ENCODE assay signal across 30 cellular contexts in genomic region chr9:4756420-4756819, GRCh38. TPM values are rescaled to one million over a fixed set of nuclear protein-coding genes. Genes with fewer than 3 reads are reported as not detected.
DNase-seq lines count a peak whose midpoint lies in the region; ATAC-seq and TF ChIP-seq lines count a peak whose summit lies in the region.
"Had no signal": no experiment of that assay in that cellular context is flagged by ENCODE, and none has a peak within 500 bp of the region (broad histone marks: within the 10 kb centered on the region; RNA-seq: fewer than 3 reads in every experiment).

No MANE protein-coding gene starts in this region.

- H3K4me3 ChIP-seq in duodenal mucosa (ENCODE audit: low read depth in 1 of 2, low read length in 2 of 2) (no peak overlapping the region), epithelial cell of proximal tubule (ENCODE audit: low read depth, low read length) (no peak overlapping the region), left lung (no peak overlapping the region), A673 (ENCODE audit: low read depth, low read length, poor library complexity, severe bottlenecking) (no peak overlapping the region)
- H3K4me3 ChIP-seq: A549, GM12878, PC-9, SJCRH30 had no signal

- peak; percentile 66 for ATAC-seq in left lung
- ATAC-seq: A549, GM12878, HCT116, Right ventricle myocardium inferior had no signal

- H3K9me3 ChIP-seq in duodenal mucosa (ENCODE audit: control insufficient read depth in 1 of 2, low read length in 2 of 2): no peaks in the 10 kb centered on the region
- H3K9me3 ChIP-seq in left lung: no peaks in the 10 kb centered on the region
- H3K9me3 ChIP-seq in A673 (ENCODE audit: low read depth, low read length, poor library complexity, severe bottlenecking): no peaks in the 10 kb centered on the region
- H3K9me3 ChIP-seq: A549, SJCRH30 had no signal

- H3K36me3 Mint-ChIP-seq in CD14-positive monocyte: no peaks in the 10 kb centered on the region
- H3K36me3 Mint-ChIP-seq: CD8-positive, alpha-beta memory T cell had no signal

- POLR2A ChIA-PET in A673 (lab: Charles Lee; ENCODE audit: low non-redundant PET): no interaction called here

- H3K36me3 ChIP-seq in duodenal mucosa (ENCODE audit: control insufficient read depth in 1 of 2, insufficient read depth in 2 of 2, low read length in 2 of 2) (no peaks in the 10 kb centered on the region), left lung (no peaks in the 10 kb centered on the region), A673 (ENCODE audit: insufficient read depth, low read length, poor library complexity, severe bottlenecking) (no peaks in the 10 kb centered on the region)
- H3K36me3 ChIP-seq: SJCRH30 had no signal

- CTCF ChIA-PET in A673 (lab: Charles Lee): interaction anchor here (0.6 kb wide), 1 partner anchor 844 kb away, joined by 3 read pairs; no protein-coding TSS in a partner anchor

- BruUV-seq in A673 (replicated peaks; lab: Mats Ljungman, UMichigan): no TSS peak

- H3K9ac ChIP-seq in duodenal mucosa (ENCODE audit: low read depth in 1 of 2, low read length in 2 of 2): no peak overlapping the region
- H3K9ac ChIP-seq: KMS-11 had no signal

- H3K9me3 Mint-ChIP-seq in CD14-positive monocyte: peaks cover 0 to 4% (median 0%) of the 10 kb centered on the region in 7 donors
- H3K9me3 Mint-ChIP-seq: CD8-positive, alpha-beta memory T cell; IgD-negative memory B cell had no signal

- peak; percentile 58 for DNase-seq in epithelial cell of proximal tubule (ENCODE audit: low read depth)
- DNase-seq in left lung: no peak
- peak; percentile 89 for DNase-seq in renal cortical epithelial cell (ENCODE audit: low read depth)
- DNase-seq in T-helper 9 cell: no peak
- no peak for DNase-seq in CD14-positive monocyte (ENCODE audit: low spot score)
- DNase-seq in A673 (ENCODE audit: low spot score): no peak
- DNase-seq: CD8-positive, alpha-beta memory T cell; DMS 273 treated with DMSO at 0.1 percent for 48 hours; DMS79; EL; GDM1; MM.1S; NCI-H1694; NCI-H2081; NCI-H2171 treated with DMSO at 0.1 percent for 48 hours; NCI-H345; NCI-H524; NCI-H774; PC-9; SJCRH30 had no signal

- no peak overlapping the region for H3K27ac Mint-ChIP-seq in CD14-positive monocyte
- H3K27ac Mint-ChIP-seq: B cell; CD8-positive, alpha-beta memory T cell had no signal

- peaks cover 14 to 26% (median 17%) of the 10 kb centered on the region in 3 donors for H3K27me3 Mint-ChIP-seq in CD14-positive monocyte (ENCODE audit: low read depth in 3 of 3)
- H3K27me3 Mint-ChIP-seq: B cell, IgD-negative memory B cell had no signal

- H3K4me1 ChIP-seq in duodenal mucosa (ENCODE audit: control insufficient read depth in 1 of 2, insufficient read depth in 2 of 2, low read length in 2 of 2) (peaks cover 0 to 3% of the 10 kb centered on the region in 2 donors), left lung (peaks cover 0 to 26% of the 10 kb centered on the region in 2 donors), A673 (ENCODE audit: insufficient read depth, low read length, poor library complexity, severe bottlenecking) (no peaks in the 10 kb centered on the region)
- H3K4me1 ChIP-seq: SJCRH30 had no signal

- no peak overlapping the region for H3K4me3 Mint-ChIP-seq in CD14-positive monocyte
- H3K4me3 Mint-ChIP-seq: B cell; CD8-positive, alpha-beta memory T cell; IgD-negative memory B cell had no signal

- intact Hi-C loops in left lung (cut with DNase I): no loop called here
- intact Hi-C loops in CD14-positive monocyte (cut with micrococcal nuclease): loop anchor here (5.0 to 10.0 kb wide), 3 partner anchors 168 to 838 kb away; no protein-coding TSS in a partner anchor
- intact Hi-C loops in A673 (cut with micrococcal nuclease; ENCODE audit: unreplicated experiment): loop anchor here (5.0 to 10.0 kb wide), 2 partner anchors 374 to 438 kb away; no protein-coding TSS in a partner anchor

- peaks cover 38% of the 10 kb centered on the region for H3K4me1 Mint-ChIP-seq in CD14-positive monocyte

- TF ChIP-seq CTCF in epithelial cell of proximal tubule (conservative IDR thresholded peaks at IDR 0.05; ENCODE audit: low read depth, low read length): no peak
- no peak for TF ChIP-seq CTCF in left lung (IDR thresholded peaks at IDR 0.05)
- TF ChIP-seq CTCF in CD14-positive monocyte (IDR thresholded peaks at IDR 0.05): no peak
- TF ChIP-seq CTCF in A673 (conservative IDR thresholded peaks at IDR 0.05; ENCODE audit: low read depth, low read length): no peak

- no peaks in the 10 kb centered on the region for H3K27me3 ChIP-seq in duodenal mucosa (ENCODE audit: control insufficient read depth in 1 of 2, insufficient read depth in 2 of 2, low read length in 2 of 2)
- H3K27me3 ChIP-seq in left lung: no peaks in the 10 kb centered on the region
- H3K27me3 ChIP-seq in A673 (replicated peaks; ENCODE audit: insufficient read depth, low read depth, low read length, poor library complexity): no peaks in the 10 kb centered on the region
- H3K27me3 ChIP-seq: SJCRH30 had no signal

- H3K27ac ChIP-seq in duodenal mucosa (ENCODE audit: low read depth, low read length) (peak overlapping the region; percentile 20), left lung (no peak overlapping the region), A673 (ENCODE audit: low read depth, low read length, poor library complexity, severe bottlenecking) (no peak overlapping the region)
- H3K27ac ChIP-seq: A549, C4-2B, HL-60, KMS-11, PC-9, SJCRH30 had no signal

RNA-seq across cellular contexts. Expression of gene AK3, which starts 15.4 kb away (rescaled TPM):
- total RNA-seq in epithelial cell of proximal tubule (49.1 and 59.4 TPM in 2 replicates), left lung (10 to 100 TPM; 44.8 to 52.4 TPM), renal cortical epithelial cell (101 and 148 TPM in 2 replicates), A673 (2021) (93.1 and 93.6 TPM in 2 replicates)
- polyA plus RNA-seq in CD14-positive monocyte: 10 to 100 TPM; 13.8 to 14.5 TPM

RNA-seq across cellular contexts. Expression of gene RCL1, which starts 36.3 kb away (rescaled TPM):
- total RNA-seq in epithelial cell of proximal tubule (16.9 and 23.4 TPM in 2 replicates), left lung (10 to 100 TPM; 11.2 to 22.6 TPM), renal cortical epithelial cell (12.9 and 18.5 TPM in 2 replicates), A673 (2021) (29.1 and 31.2 TPM in 2 replicates)
- 1 to 10 TPM; 3.0 TPM for polyA plus RNA-seq in CD14-positive monocyte

Comparison
In these comparisons a context has a peak if more than half of its experiments do, and no peak if none do; other contexts are left out.
1. DNase-seq: peak in epithelial cell of proximal tubule (single experiment) and renal cortical epithelial cell (single experiment); none in left lung (0 of 2), T-helper 9 cell (single experiment), CD14-positive monocyte (single experiment) and A673 (single experiment).
2. intact Hi-C loops: an anchor here in CD14-positive monocyte (5.0 to 10.0 kb wide) and A673 (5.0 to 10.0 kb wide); none called in left lung.